24 cellular contexts compared by ENCODE assay signal in the genomic region with DNA sequence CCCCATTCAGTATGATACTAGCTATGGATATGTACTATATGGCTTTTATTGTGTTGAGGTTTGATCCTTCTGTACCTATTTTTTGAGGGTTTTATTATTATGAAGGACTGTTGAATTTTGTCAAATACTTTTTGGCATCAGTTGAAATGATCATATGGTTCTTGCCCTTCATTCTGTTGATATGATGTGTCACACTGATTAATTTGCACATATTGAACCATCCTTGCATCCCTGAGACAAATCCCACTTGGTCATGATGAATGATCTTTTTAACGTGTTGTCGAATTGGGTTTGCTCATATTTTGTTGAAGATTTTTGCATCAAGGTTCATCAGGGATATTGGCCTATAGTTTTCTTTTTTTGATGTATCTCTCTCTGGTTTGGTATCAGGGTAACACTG.
"Had no signal": no experiment of that assay in that cellular context is flagged by ENCODE, and none has a peak within 500 bp of the region (broad histone marks: within the 10 kb centered on the region; RNA-seq: fewer than 3 reads in every experiment).

No MANE protein-coding gene starts in this region.

- H3K4me3 ChIP-seq: adrenal gland, ascending aorta, dorsolateral prefrontal cortex, lung, pancreas, psoas muscle, right atrium auricular region, spleen, tibial artery had no signal

- DNase-seq: activated B cell treated with CpG ODN at 0.5 μM for 24 hours; activated CD4-positive, alpha-beta memory T cell treated with anti-CD3 and anti-CD28 coated beads, Interleukin-2, amount 10 ng/mL, durations not matched to agents 7 days and 5 days; activated CD4-positive, alpha-beta T cell treated with anti-CD3 and anti-CD28 coated beads for 48 hours; activated effector memory CD4-positive, alpha-beta T cell treated with Interleukin-2 at 50 U/mL for 16 hours; activated naive CD4-positive, alpha-beta T cell treated with anti-CD3 and anti-CD28 coated beads, Interleukin-2, amount 10 ng/mL, durations not matched to agents 7 days and 5 days; activated T-cell treated with anti-CD3 and anti-CD28 coated beads, Interleukin-2, amount 50 U/mL, for 1 hour; adrenal gland; dorsolateral prefrontal cortex; effector memory CD8-positive, alpha-beta T cell; foreskin melanocyte; pancreas; psoas muscle; spleen; stimulated activated CD4-positive, alpha-beta T cell treated with anti-CD3 and anti-CD28 coated beads, Interleukin-4, amount 100 ng/mL, for 1 hour; stimulated activated naive CD8-positive, alpha-beta T cell treated with anti-CD3 and anti-CD28 coated beads, Interleukin-15, Interleukin-2, amounts not matched to agents 100 U/mL and 50 U/mL, for 24 hours; tibial artery had no signal

- H3K4me1 Mint-ChIP-seq: nephron had no signal

- ATAC-seq: effector memory CD8-positive, alpha-beta T cell; esophagus mucosa; left lobe of liver; pancreas; psoas muscle; stimulated activated naive CD8-positive, alpha-beta T cell treated with anti-CD3 and anti-CD28 coated beads, Interleukin-15, Interleukin-2, amounts not matched to agents 100 U/mL and 50 U/mL, for 24 hours had no signal

- H3K9me3 Mint-ChIP-seq: central memory CD8-positive, alpha-beta T cell had no signal

- H3K27ac Mint-ChIP-seq: activated B cell treated with CpG ODN at 0.5 μM for 24 hours; activated CD4-positive, alpha-beta memory T cell treated with anti-CD3 and anti-CD28 coated beads, Interleukin-2, amount 10 ng/mL, durations not matched to agents 7 days and 5 days; activated naive CD4-positive, alpha-beta T cell treated with anti-CD3 and anti-CD28 coated beads, Interleukin-2, amount 10 ng/mL, durations not matched to agents 7 days and 5 days; nephron had no signal

- H3K4me3 Mint-ChIP-seq: activated B cell treated with CpG ODN at 0.5 μM for 24 hours; activated CD4-positive, alpha-beta memory T cell treated with anti-CD3 and anti-CD28 coated beads, Interleukin-2, amount 10 ng/mL, durations not matched to agents 7 days and 5 days; activated naive CD4-positive, alpha-beta T cell treated with anti-CD3 and anti-CD28 coated beads, Interleukin-2, amount 10 ng/mL, durations not matched to agents 7 days and 5 days; central memory CD8-positive, alpha-beta T cell; effector memory CD8-positive, alpha-beta T cell; nephron had no signal

- H3K27me3 Mint-ChIP-seq: activated B cell treated with CpG ODN at 0.5 μM for 24 hours; activated CD4-positive, alpha-beta memory T cell treated with anti-CD3 and anti-CD28 coated beads, Interleukin-2, amount 10 ng/mL, durations not matched to agents 7 days and 5 days; activated naive CD4-positive, alpha-beta T cell treated with anti-CD3 and anti-CD28 coated beads, Interleukin-2, amount 10 ng/mL, durations not matched to agents 7 days and 5 days; central memory CD8-positive, alpha-beta T cell; effector memory CD8-positive, alpha-beta T cell had no signal

- H3K27ac ChIP-seq: adrenal gland, ascending aorta, dorsolateral prefrontal cortex, neutrophil, pancreas, psoas muscle, right atrium auricular region, spleen, tibial artery had no signal

- H3K4me1 ChIP-seq: pancreas, psoas muscle, right atrium auricular region had no signal

- H3K9me3 ChIP-seq: neutrophil, pancreas had no signal

- H3K27me3 ChIP-seq: adrenal gland, ascending aorta, dorsolateral prefrontal cortex, neutrophil, pancreas, right atrium auricular region, spleen, tibial artery had no signal

- H3K36me3 ChIP-seq: adrenal gland, pancreas, right atrium auricular region had no signal
